32 cellular contexts compared by ENCODE assay signal in genomic region chr5:180935203-180935602, GRCh38. TPM values are rescaled to one million over a fixed set of nuclear protein-coding genes. Genes with fewer than 3 reads are reported as not detected.
"Had no signal": no experiment of that assay in that cellular context is flagged by ENCODE, and none has a peak within 500 bp of the region (broad histone marks: within the 10 kb centered on the region; RNA-seq: fewer than 3 reads in every experiment).

No MANE protein-coding gene starts in this region.

- H3K4me3 Mint-ChIP-seq: naive B cell; naive thymus-derived CD8-positive, alpha-beta T cell; natural killer cell treated with Interleukin-12 subunit alpha and Interleukin-12 subunit beta and Interleukin-15 and Interleukin-18, amount 100 ng/mL, for 72 hours; nephron progenitor cell; neural crest cell; stimulated activated memory B cell treated with anti-CD40 and anti-IgM and Interleukin-4, amounts not matched to agents 10 μg/mL and 1 μg/mL and 100 μg/mL, for 72 hours; stimulated activated naive CD8-positive, alpha-beta T cell treated with anti-CD3 and anti-CD28 coated beads, Interleukin-15, amount 100 ng/mL, for 72 hours; type B pancreatic cell had no signal

- DNase-seq: naive B cell; naive thymus-derived CD8-positive, alpha-beta T cell; nephron progenitor cell; occipital lobe; ovary; psoas muscle; right cardiac atrium; stimulated activated CD4-positive, alpha-beta T cell treated with anti-CD3 and anti-CD28 coated beads, Interleukin-15, amount 100 ng/mL, for 24 hours; stimulated activated CD4-positive, alpha-beta T cell treated with anti-CD3 and anti-CD28 coated beads, Interleukin-2, amount 100 ng/mL, for 24 hours; stimulated activated CD4-positive, alpha-beta T cell treated with anti-CD3 and anti-CD28 coated beads, Interleukin-2, amount 100 ng/mL, for 48 hours; stimulated activated CD4-positive, alpha-beta T cell treated with anti-CD3 and anti-CD28 coated beads, Interleukin-4, amount 100 ng/mL, for 24 hours; stimulated activated naive CD4-positive, alpha-beta T cell; stimulated activated naive CD8-positive, alpha-beta T cell treated with anti-CD3 and anti-CD28 coated beads, Interleukin-15, amount 100 ng/mL, for 72 hours; stimulated activated naive CD8-positive, alpha-beta T cell treated with anti-CD3 and anti-CD28 coated beads, Interleukin-15, Interleukin-2, amounts not matched to agents 100 U/mL and 50 U/mL, for 24 hours; substantia nigra; testis; tibial artery; transverse colon; upper lobe of right lung; uterus had no signal

- H3K9me3 ChIP-seq: testis, uterus had no signal

- H2AFZ ChIP-seq: parathyroid adenoma had no signal

- ATAC-seq: naive thymus-derived CD8-positive, alpha-beta T cell; psoas muscle; right cardiac atrium; sciatic nerve; stimulated activated memory B cell treated with anti-CD40 and anti-IgM and Interleukin-4, amounts not matched to agents 10 μg/mL and 1 μg/mL and 100 μg/mL, for 72 hours; stimulated activated naive CD8-positive, alpha-beta T cell treated with anti-CD3 and anti-CD28 coated beads, Interleukin-15, amount 100 ng/mL, for 72 hours; stimulated activated naive CD8-positive, alpha-beta T cell treated with anti-CD3 and anti-CD28 coated beads, Interleukin-15, Interleukin-2, amounts not matched to agents 100 U/mL and 50 U/mL, for 24 hours; upper lobe of right lung had no signal

- H3K36me3 ChIP-seq: ovary, suprapubic skin, tibial artery, transverse colon, upper lobe of right lung, uterus had no signal

- H3K4me3 ChIP-seq: ovary, psoas muscle, skin epidermis, suprapubic skin, testis, tibial artery, transverse colon, upper lobe of right lung, uterus had no signal

- H3K27ac ChIP-seq: ovary, parathyroid adenoma, psoas muscle, skin epidermis, suprapubic skin, testis, tibial artery, transverse colon, upper lobe of right lung, uterus had no signal

- H3K4me1 Mint-ChIP-seq: naive B cell; naive thymus-derived CD8-positive, alpha-beta T cell; nephron progenitor cell; neural crest cell; stimulated activated memory B cell treated with anti-CD40 and anti-IgM and Interleukin-4, amounts not matched to agents 10 μg/mL and 1 μg/mL and 100 μg/mL, for 72 hours; stimulated activated naive CD8-positive, alpha-beta T cell treated with anti-CD3 and anti-CD28 coated beads, Interleukin-15, amount 100 ng/mL, for 72 hours had no signal

- H3K27ac Mint-ChIP-seq: naive thymus-derived CD8-positive, alpha-beta T cell; natural killer cell treated with Interleukin-12 subunit alpha and Interleukin-12 subunit beta and Interleukin-15 and Interleukin-18, amount 100 ng/mL, for 72 hours; nephron progenitor cell; progenitor cell of endocrine pancreas; stimulated activated memory B cell treated with anti-CD40 and anti-IgM and Interleukin-4, amounts not matched to agents 10 μg/mL and 1 μg/mL and 100 μg/mL, for 72 hours; stimulated activated naive CD8-positive, alpha-beta T cell treated with anti-CD3 and anti-CD28 coated beads, Interleukin-15, amount 100 ng/mL, for 72 hours; type B pancreatic cell had no signal

- H3K4me1 ChIP-seq: parathyroid adenoma, psoas muscle, suprapubic skin, testis, tibial artery, transverse colon, upper lobe of right lung, uterus had no signal

- H3K27me3 ChIP-seq: ovary, testis, tibial artery, transverse colon, upper lobe of right lung, uterus had no signal

- H3K36me3 Mint-ChIP-seq: type B pancreatic cell had no signal

- H3K9ac ChIP-seq: parathyroid adenoma had no signal

RNA-seq across cellular contexts. Expression of gene BTNL8, which starts 36.2 kb away (rescaled TPM):
- total RNA-seq: naive thymus-derived CD8-positive, alpha-beta T cell; natural killer cell treated with Interleukin-12 subunit alpha and Interleukin-12 subunit beta and Interleukin-15 and Interleukin-18, amount 100 ng/mL, for 72 hours; neural crest cell; occipital lobe; osteoblast; progenitor cell of endocrine pancreas; renal cortical epithelial cell; urinary bladder had no signal
- polyA plus RNA-seq: naive thymus-derived CD8-positive, alpha-beta T cell had no signal

RNA-seq across cellular contexts. Expression of gene BTNL3, which starts 53.4 kb away (rescaled TPM):
- total RNA-seq: naive thymus-derived CD8-positive, alpha-beta T cell; natural killer cell treated with Interleukin-12 subunit alpha and Interleukin-12 subunit beta and Interleukin-15 and Interleukin-18, amount 100 ng/mL, for 72 hours; neural crest cell; occipital lobe; osteoblast; progenitor cell of endocrine pancreas; psoas muscle; renal cortical epithelial cell; sciatic nerve; suprapubic skin; upper lobe of right lung; urinary bladder; uterus had no signal
- polyA plus RNA-seq: naive thymus-derived CD8-positive, alpha-beta T cell; ovary had no signal
